ENCODE assay signal across 19 cellular contexts in genomic region chr4:140076307-140076706, GRCh38.
"Had no signal": no experiment of that assay in that cellular context is flagged by ENCODE, and none has a peak within 500 bp of the region (broad histone marks: within the 10 kb centered on the region; RNA-seq: fewer than 3 reads in every experiment).

No MANE protein-coding gene starts in this region.

- H3K9me3 ChIP-seq: gastroesophageal sphincter, left lung, psoas muscle, right lobe of liver, suprapubic skin, upper lobe of left lung had no signal

- H3K27me3 ChIP-seq: gastroesophageal sphincter, left lung, right lobe of liver, suprapubic skin, upper lobe of left lung had no signal

- H3K36me3 Mint-ChIP-seq: memory B cell had no signal

- H3K4me3 ChIP-seq: gastroesophageal sphincter, left lung, psoas muscle, right lobe of liver, suprapubic skin, upper lobe of left lung had no signal

- H3K27ac Mint-ChIP-seq: effector memory CD8-positive, alpha-beta T cell; memory B cell had no signal

- DNase-seq: activated CD4-positive, alpha-beta T cell treated with anti-CD3 and anti-CD28 coated beads for 4 hours; activated T-cell treated with anti-CD3 and anti-CD28 coated beads, Interleukin-2, amount 50 U/mL, for 4 hours; cortex of kidney; effector memory CD8-positive, alpha-beta T cell; left lung; psoas muscle; right lobe of liver; stimulated activated CD4-positive, alpha-beta T cell treated with anti-CD3 and anti-CD28 coated beads, Interleukin-2, amount 100 ng/mL, for 24 hours; stimulated activated naive CD8-positive, alpha-beta T cell treated with anti-CD3 and anti-CD28 coated beads, Interleukin-15, Interleukin-2, amounts not matched to agents 100 U/mL and 50 U/mL, for 24 hours; SW 1271; T-helper 9 cell; upper lobe of left lung; WERI-Rb-1 had no signal

- H3K36me3 ChIP-seq: gastroesophageal sphincter, left lung, right lobe of liver, suprapubic skin, upper lobe of left lung, WERI-Rb-1 had no signal

- FAIRE-seq: keratinocyte had no signal

- H3K4me3 Mint-ChIP-seq: activated T-cell treated with anti-CD3 and anti-CD28 coated beads, Interleukin-2, amount 50 U/mL, for 4 hours; central memory CD8-positive, alpha-beta T cell; effector memory CD8-positive, alpha-beta T cell; memory B cell had no signal

- ATAC-seq: activated T-cell treated with anti-CD3 and anti-CD28 coated beads, Interleukin-2, amount 50 U/mL, for 4 hours; effector memory CD8-positive, alpha-beta T cell; gastroesophageal sphincter; left lung; psoas muscle; right lobe of liver; stimulated activated naive CD8-positive, alpha-beta T cell treated with anti-CD3 and anti-CD28 coated beads, Interleukin-15, Interleukin-2, amounts not matched to agents 100 U/mL and 50 U/mL, for 24 hours had no signal

- H3K9me3 Mint-ChIP-seq: activated T-cell treated with anti-CD3 and anti-CD28 coated beads, Interleukin-2, amount 50 U/mL, for 4 hours; central memory CD8-positive, alpha-beta T cell; effector memory CD8-positive, alpha-beta T cell; memory B cell had no signal

- H3K27ac ChIP-seq: epithelial cell of prostate, gastroesophageal sphincter, left lung, psoas muscle, right lobe of liver, suprapubic skin, upper lobe of left lung, WERI-Rb-1 had no signal

- H3K4me1 ChIP-seq: right lobe of liver, suprapubic skin had no signal
